In genomic region chr17:63780507-63780906, GRCh38 we compare ENCODE assay signal across 10 cellular contexts. TPM values are rescaled to one million over a fixed set of nuclear protein-coding genes. Genes with fewer than 3 reads are reported as not detected.
DNase-seq lines count a peak whose midpoint lies in the region; ATAC-seq and TF ChIP-seq lines count a peak whose summit lies in the region.
"Had no signal": no experiment of that assay in that cellular context is flagged by ENCODE, and none has a peak within 500 bp of the region (broad histone marks: within the 10 kb centered on the region; RNA-seq: fewer than 3 reads in every experiment).

No MANE protein-coding gene starts in this region.

- peak overlapping the region; percentile 93 for H3K4me2 ChIP-seq in Loucy (ENCODE audit: low read depth, low read length, poor library complexity, severe bottlenecking)

- peaks cover 3% of the 10 kb centered on the region for H3K36me3 ChIP-seq in Caco-2 (ENCODE audit: control insufficient read depth, insufficient read depth, low read length)
- peaks cover 17% of the 10 kb centered on the region; the same call in 1 of the 2 replicates for H3K36me3 ChIP-seq in Loucy (ENCODE audit: insufficient read depth, low read length)

- ATAC-seq in GM21447 (IDR thresholded peaks at IDR 0.05; ENCODE audit: unreplicated experiment) (no peak), GM21528 (IDR thresholded peaks at IDR 0.05; ENCODE audit: low FRiP score, unreplicated experiment) (no peak)

- CTCF ChIA-PET in Caco-2 (lab: Charles Lee): interaction anchor here (1.5 kb wide), 1 partner anchor 46 kb away, joined by 3 read pairs; no protein-coding TSS in a partner anchor

- no peak overlapping the region for H2AFZ ChIP-seq in Loucy (ENCODE audit: low read length)

- H3F3A ChIP-seq in Loucy (ENCODE audit: low read depth): no peaks in the 10 kb centered on the region

- H3K9me3 ChIP-seq in Caco-2 (no peaks in the 10 kb centered on the region), Loucy (ENCODE audit: insufficient read depth, low read depth, low read length) (no peaks in the 10 kb centered on the region)
- H3K9me3 ChIP-seq: upper lobe of left lung had no signal

- H4K20me1 ChIP-seq in Loucy (ENCODE audit: insufficient read depth, low read length, poor library complexity, severe bottlenecking): peaks cover 93% of the 10 kb centered on the region

- no peaks in the 10 kb centered on the region for H3K4me1 ChIP-seq in Caco-2
- peaks cover 73% of the 10 kb centered on the region for H3K4me1 ChIP-seq in Loucy (ENCODE audit: insufficient read depth, low read length, poor library complexity, severe bottlenecking)

- peaks cover 85% of the 10 kb centered on the region for H3K36me3 Mint-ChIP-seq in Caco-2 (ENCODE audit: insufficient read depth, unreplicated experiment)
- H3K36me3 Mint-ChIP-seq in mesothelial cell of epicardium: peaks cover 8% of the 10 kb centered on the region

- no TSS peak for BruUV-seq in Caco-2 (replicated peaks; lab: Mats Ljungman, UMichigan)

- intact Hi-C loops in Caco-2 (cut with micrococcal nuclease; ENCODE audit: unreplicated experiment): no loop called here

- peaks cover 29% of the 10 kb centered on the region for H3K4me1 Mint-ChIP-seq in Caco-2 (ENCODE audit: low read depth, unreplicated experiment)
- H3K4me1 Mint-ChIP-seq in mesothelial cell of epicardium: peaks cover 13% of the 10 kb centered on the region

- H3K27me3 ChIP-seq in Caco-2 (replicated peaks; ENCODE audit: control insufficient read depth, insufficient read depth, low read length) (no peaks in the 10 kb centered on the region), Loucy (ENCODE audit: insufficient read depth, low read length, poor library complexity, severe bottlenecking) (no peaks in the 10 kb centered on the region)
- H3K27me3 ChIP-seq: upper lobe of left lung had no signal

- TF ChIP-seq CTCF in Caco-2 (IDR thresholded peaks at IDR 0.05; ENCODE audit: insufficient read depth in 1 of 2, low read depth in 1 of 2, low read length in 1 of 2, severe bottlenecking in 1 of 2, unreplicated experiment in 1 of 2) (no peak), Loucy (conservative IDR thresholded peaks at IDR 0.05; ENCODE audit: low read length) (no peak), mesothelial cell of epicardium (IDR thresholded peaks at IDR 0.05; ENCODE audit: unreplicated experiment) (no peak)

- DNase-seq in Caco-2 (no peak), amniotic epithelial cell (ENCODE audit: low read depth) (peak; percentile 47), mesothelial cell of epicardium (ENCODE audit: low spot score in 2 of 2, unreplicated experiment in 2 of 2) (no peak)
- no peak for DNase-seq in stimulated activated CD4-positive, alpha-beta T cell treated with anti-CD3 and anti-CD28 coated beads, Interleukin-12 subunit alpha, Interleukin-12 subunit beta, amount 100 ng/mL, for 4 hours
- DNase-seq in stimulated activated CD4-positive, alpha-beta T cell treated with anti-CD3 and anti-CD28 coated beads, Interleukin-2, amount 100 ng/mL, for 48 hours: no peak
- DNase-seq: NK-92 treated with Interleukin-12 subunit alpha and Interleukin-12 subunit beta, amount 100 ng/mL, for 24 hours had no signal

- H3K27me3 Mint-ChIP-seq in Caco-2 (ENCODE audit: insufficient read depth, unreplicated experiment): no peaks in the 10 kb centered on the region
- no peaks in the 10 kb centered on the region for H3K27me3 Mint-ChIP-seq in mesothelial cell of epicardium (ENCODE audit: low read depth)

- H3K27ac Mint-ChIP-seq in Caco-2 (ENCODE audit: unreplicated experiment): peak overlapping the region; percentile 1
- H3K27ac Mint-ChIP-seq in mesothelial cell of epicardium: peak overlapping the region; percentile 34

- H3K9me3 Mint-ChIP-seq in Caco-2 (ENCODE audit: unreplicated experiment) (no peaks in the 10 kb centered on the region), mesothelial cell of epicardium (no peaks in the 10 kb centered on the region)

- POLR2A ChIA-PET in Caco-2 (lab: Charles Lee): no interaction called here

- H3K9me2 ChIP-seq in Loucy (replicated peaks; ENCODE audit: low read depth, low read length): no peaks in the 10 kb centered on the region

- H3K4me3 Mint-ChIP-seq in Caco-2 (ENCODE audit: unreplicated experiment) (no peak overlapping the region), mesothelial cell of epicardium (no peak overlapping the region)

- peaks cover 99% of the 10 kb centered on the region for H3K79me2 ChIP-seq in Loucy (ENCODE audit: insufficient read depth, low read length)

- no peak overlapping the region for H3K4me3 ChIP-seq in Caco-2 (ENCODE audit: low read depth, low read length)
- peak overlapping the region; percentile 56 for H3K4me3 ChIP-seq in Loucy (ENCODE audit: low read length, poor library complexity, severe bottlenecking)
- H3K4me3 ChIP-seq: upper lobe of left lung had no signal

- peak overlapping the region; percentile 14 for H3K9ac ChIP-seq in Loucy (ENCODE audit: low read depth, low read length, poor library complexity, severe bottlenecking)

RNA-seq across cellular contexts. Expression of gene DDX42, which starts 6.5 kb away (rescaled TPM):
- total RNA-seq in Caco-2 (2022) (179 and 183 TPM in 2 replicates), mesothelial cell of epicardium (183 to 197 TPM (median 186 TPM) in 3 replicates)

RNA-seq across cellular contexts. Expression of gene CCDC47, which starts 7.1 kb away (rescaled TPM):
- total RNA-seq in Caco-2 (2022): 125 and 129 TPM in 2 replicates
- 55.9 to 58.2 TPM (median 56.3 TPM) in 3 replicates for total RNA-seq in mesothelial cell of epicardium

RNA-seq across cellular contexts. Expression of gene STRADA, which starts 38.9 kb away (rescaled TPM):
- total RNA-seq in Caco-2 (2022): 23.4 and 24.7 TPM in 2 replicates
- total RNA-seq in mesothelial cell of epicardium: 57.2 to 62.9 TPM (median 62.3 TPM) in 3 replicates

RNA-seq across cellular contexts. Expression of gene PSMC5, which starts 46.7 kb away (rescaled TPM):
- total RNA-seq in Caco-2 (2022): 197 TPM in 2 replicates
- 76.5 to 82.4 TPM (median 82.0 TPM) in 3 replicates for total RNA-seq in mesothelial cell of epicardium

RNA-seq across cellular contexts. Expression of gene FTSJ3, which starts 47.0 kb away (rescaled TPM):
- total RNA-seq in Caco-2 (2022) (75.9 and 76.3 TPM in 2 replicates), mesothelial cell of epicardium (44.0 to 48.6 TPM (median 48.1 TPM) in 3 replicates)
